In genomic region chr19:23381114-23381513, GRCh38 we compare ENCODE assay signal across 17 cellular contexts. TPM values are rescaled to one million over a fixed set of nuclear protein-coding genes. Genes with fewer than 3 reads are reported as not detected.
DNase-seq lines count a peak whose midpoint lies in the region; ATAC-seq, FAIRE-seq and TF ChIP-seq lines count a peak whose summit lies in the region.
"Had no signal": no experiment of that assay in that cellular context is flagged by ENCODE, and none has a peak within 500 bp of the region (broad histone marks: within the 10 kb centered on the region; RNA-seq: fewer than 3 reads in every experiment).

No MANE protein-coding gene starts in this region.

- no peaks in the 10 kb centered on the region for H4K20me1 ChIP-seq in PC-3 (ENCODE audit: low read length)

- H3K4me3 ChIP-seq in left ventricle myocardium inferior (peak overlapping the region; percentile 25), PC-3 (ENCODE audit: low read length) (peak overlapping the region; percentile 25), small intestine (ENCODE audit: low read depth in 1 of 2, low read length in 2 of 2) (no peak overlapping the region)
- H3K4me3 ChIP-seq: A549, GM12878, HAP-1 had no signal

- H3K4me2 ChIP-seq in PC-3 (ENCODE audit: low read length) = peak overlapping the region; percentile 23; the same call in 1 of the 2 replicates
- H3K4me2 ChIP-seq: A549 had no signal

- POLR2A ChIA-PET in PC-3 (lab: Charles Lee; ENCODE audit: unreplicated experiment) = no interaction called here

- peaks cover 32% of the 10 kb centered on the region for H3K9me3 Mint-ChIP-seq in activated T-cell treated with anti-CD3 and anti-CD28 coated beads, Interleukin-2, amount 50 U/mL, for 4 hours

- H3K27me3 ChIP-seq in left ventricle myocardium inferior (ENCODE audit: low read depth) = no peaks in the 10 kb centered on the region
- no peaks in the 10 kb centered on the region for H3K27me3 ChIP-seq in PC-3 (ENCODE audit: low read length)
- no peaks in the 10 kb centered on the region for H3K27me3 ChIP-seq in small intestine (ENCODE audit: control insufficient read depth in 2 of 2, insufficient read depth in 2 of 2, low read length in 2 of 2)
- H3K27me3 ChIP-seq: BE2C had no signal

- H3K4me1 ChIP-seq in left ventricle myocardium inferior = peaks cover 94% of the 10 kb centered on the region
- peaks cover 10% of the 10 kb centered on the region; the same call in 1 of the 2 replicates for H3K4me1 ChIP-seq in PC-3 (ENCODE audit: insufficient read depth, low read length)
- no peaks in the 10 kb centered on the region for H3K4me1 ChIP-seq in small intestine (ENCODE audit: control insufficient read depth in 2 of 2, insufficient read depth in 1 of 2, low read depth in 1 of 2, low read length in 1 of 2)
- H3K4me1 ChIP-seq: A549, BE2C, Caco-2, HAP-1 had no signal

- H3K9me3 ChIP-seq in left ventricle myocardium inferior (replicated peaks) (peaks cover 32% of the 10 kb centered on the region), PC-3 (ENCODE audit: low read length) (peaks cover 62% of the 10 kb centered on the region), small intestine (ENCODE audit: control insufficient read depth, low read depth) (peaks cover 5% of the 10 kb centered on the region)
- H3K9me3 ChIP-seq: BE2C had no signal

- H3K36me3 ChIP-seq in left ventricle myocardium inferior = peaks cover 43% of the 10 kb centered on the region
- peaks cover 96% of the 10 kb centered on the region for H3K36me3 ChIP-seq in PC-3 (ENCODE audit: low read depth, low read length)
- H3K36me3 ChIP-seq in small intestine (ENCODE audit: control insufficient read depth in 2 of 2, insufficient read depth in 2 of 2, low read length in 2 of 2) = peaks cover 13 to 39% of the 10 kb centered on the region in 2 donors

- no peak for TF ChIP-seq CTCF in left ventricle myocardium inferior (IDR thresholded peaks at IDR 0.05; ENCODE audit: borderline replicate concordance)
- no peak for TF ChIP-seq CTCF in PC-3 (conservative IDR thresholded peaks at IDR 0.05; ENCODE audit: low read depth, low read length)

- H3K4me1 Mint-ChIP-seq in activated T-cell treated with anti-CD3 and anti-CD28 coated beads, Interleukin-2, amount 50 U/mL, for 4 hours (ENCODE audit: low read depth) = peaks cover 17% of the 10 kb centered on the region

- H3K27me3 Mint-ChIP-seq in activated T-cell treated with anti-CD3 and anti-CD28 coated beads, Interleukin-2, amount 50 U/mL, for 4 hours (ENCODE audit: low read depth) = no peaks in the 10 kb centered on the region
- H3K27me3 Mint-ChIP-seq: CD8-positive, alpha-beta memory T cell had no signal

- H2AFZ ChIP-seq in PC-3 (ENCODE audit: low read length) = no peak overlapping the region

- H3K4me3 Mint-ChIP-seq in activated T-cell treated with anti-CD3 and anti-CD28 coated beads, Interleukin-2, amount 50 U/mL, for 4 hours = no peak overlapping the region

- peaks cover 72% of the 10 kb centered on the region for H3K36me3 Mint-ChIP-seq in activated T-cell treated with anti-CD3 and anti-CD28 coated beads, Interleukin-2, amount 50 U/mL, for 4 hours (ENCODE audit: insufficient read depth)

- H3F3A ChIP-seq in PC-3 (ENCODE audit: low read length, unreplicated experiment) = no peaks in the 10 kb centered on the region

- DNase-seq in left ventricle myocardium inferior (no peak), left cardiac atrium (no peak), PC-3 (peak; percentile 56), frontal cortex (ENCODE audit: low spot score in 2 of 2) (no peak), small intestine (no peak), NCI-H345 treated with DMSO at 0.1 percent for 48 hours (lab: John Stamatoyannopoulos, UW; ENCODE audit: unreplicated experiment) (no peak), cerebellar nuclear complex (lab: John Stamatoyannopoulos, UW) (no peak)
- no peak for DNase-seq in activated T-cell treated with anti-CD3 and anti-CD28 coated beads, Interleukin-2, amount 50 U/mL, for 4 hours
- DNase-seq: BE2C; Caco-2; CD8-positive, alpha-beta memory T cell; DND-41; IMR-90 had no signal

- H3K9me2 ChIP-seq in PC-3 (replicated peaks; ENCODE audit: low read length) = no peaks in the 10 kb centered on the region

- peaks cover 99% of the 10 kb centered on the region for H3K79me2 ChIP-seq in PC-3 (ENCODE audit: low read length)

- no peak overlapping the region for H3K9ac ChIP-seq in PC-3 (ENCODE audit: low read length)

- H3K27ac ChIP-seq in left ventricle myocardium inferior (replicated peaks) (peak overlapping the region; percentile 84), PC-3 (ENCODE audit: low read length) (no peak overlapping the region), small intestine (ENCODE audit: low read depth in 1 of 2, low read length in 1 of 2) (no peak overlapping the region)
- H3K27ac ChIP-seq: A549 had no signal

- no peak for ATAC-seq in left cardiac atrium
- peak; percentile 80 for ATAC-seq in PC-3
- no peak for ATAC-seq in activated T-cell treated with anti-CD3 and anti-CD28 coated beads, Interleukin-2, amount 50 U/mL, for 4 hours
- ATAC-seq: A549, GM12878 had no signal

- FAIRE-seq in frontal cortex (lab: Jason Lieb, UNC) (peak; percentile 66), small intestine (lab: Jason Lieb, UNC) (peak; percentile 80)
- FAIRE-seq: A549, GM12878, H1 had no signal

- BruUV-seq in PC-3 (replicated peaks; lab: Mats Ljungman, UMichigan) = no TSS peak

- CTCF ChIA-PET in PC-3 (lab: Charles Lee) = no interaction called here

- intact Hi-C loops in left ventricle myocardium inferior (cut with micrococcal nuclease) = no loop called here
- intact Hi-C loops in left cardiac atrium (cut with DNase I) = no loop called here
- intact Hi-C loops in PC-3 (cut with micrococcal nuclease) = no loop called here

RNA-seq across cellular contexts. Expression of gene ZNF91, which starts 14.2 kb away (rescaled TPM):
- total RNA-seq in left ventricle myocardium inferior = 101 TPM
- total RNA-seq in left cardiac atrium = 100 to 1,000 TPM; 106 to 110 TPM
- total RNA-seq in PC-3 (2014; rRNA removed) = 18.7 and 22.2 TPM in 2 replicates
- total RNA-seq in frontal cortex = 624 TPM
- 10 to 100 TPM; 12.4 to 18.3 (median 13.9) TPM for polyA plus RNA-seq in small intestine
- 10 to 100 TPM; 16.9 to 26.5 (median 25.1) TPM for total RNA-seq in activated T-cell treated with anti-CD3 and anti-CD28 coated beads, Interleukin-2, amount 50 U/mL, for 4 hours

Comparison
In these comparisons a context has a peak if more than half of its experiments do, and no peak if none do; other contexts are left out.
1. H3K4me3 ChIP-seq: peak in left ventricle myocardium inferior (single experiment) and PC-3 (single experiment); none in small intestine (0 of 2).